1 cellular context compared by ENCODE assay signal in genomic region chr10:28595618-28596017, GRCh38.
TF ChIP-seq lines count a peak whose summit lies in the region.

No MANE protein-coding gene starts in this region.

TF ChIP-seq in GM23338, 12 proteins besides CTCF, POLR2A, EP300 and RAD21 (continued from another document):
- no peak for TF ChIP-seq ETS1 (IDR thresholded peaks at IDR 0.05)
- TF ChIP-seq EZH2 (IDR thresholded peaks at IDR 0.05; ENCODE audit: low read depth, unreplicated experiment): no peak
- TF ChIP-seq JUNB (IDR thresholded peaks at IDR 0.05; ENCODE audit: unreplicated experiment): no peak
- TF ChIP-seq ZNF331 (CRISPR knock-in tag; IDR thresholded peaks at IDR 0.05; ENCODE audit: low read depth): no peak
- TF ChIP-seq ZNF114 (CRISPR knock-in tag; IDR thresholded peaks at IDR 0.05): no peak
- no peak for TF ChIP-seq ZNF462 (CRISPR knock-in tag; IDR thresholded peaks at IDR 0.05)
- TF ChIP-seq NANOG (IDR thresholded peaks at IDR 0.05; ENCODE audit: borderline replicate concordance): no peak
- TF ChIP-seq EZH2phosphoT487 (IDR thresholded peaks at IDR 0.05; ENCODE audit: unreplicated experiment): no peak
- no peak for TF ChIP-seq POLR2AphosphoS5 (IDR thresholded peaks at IDR 0.05; ENCODE audit: low read depth)
- TF ChIP-seq CREB1 (CRISPR knock-in tag; IDR thresholded peaks at IDR 0.05; ENCODE audit: low read depth): no peak
